In the genomic region with DNA sequence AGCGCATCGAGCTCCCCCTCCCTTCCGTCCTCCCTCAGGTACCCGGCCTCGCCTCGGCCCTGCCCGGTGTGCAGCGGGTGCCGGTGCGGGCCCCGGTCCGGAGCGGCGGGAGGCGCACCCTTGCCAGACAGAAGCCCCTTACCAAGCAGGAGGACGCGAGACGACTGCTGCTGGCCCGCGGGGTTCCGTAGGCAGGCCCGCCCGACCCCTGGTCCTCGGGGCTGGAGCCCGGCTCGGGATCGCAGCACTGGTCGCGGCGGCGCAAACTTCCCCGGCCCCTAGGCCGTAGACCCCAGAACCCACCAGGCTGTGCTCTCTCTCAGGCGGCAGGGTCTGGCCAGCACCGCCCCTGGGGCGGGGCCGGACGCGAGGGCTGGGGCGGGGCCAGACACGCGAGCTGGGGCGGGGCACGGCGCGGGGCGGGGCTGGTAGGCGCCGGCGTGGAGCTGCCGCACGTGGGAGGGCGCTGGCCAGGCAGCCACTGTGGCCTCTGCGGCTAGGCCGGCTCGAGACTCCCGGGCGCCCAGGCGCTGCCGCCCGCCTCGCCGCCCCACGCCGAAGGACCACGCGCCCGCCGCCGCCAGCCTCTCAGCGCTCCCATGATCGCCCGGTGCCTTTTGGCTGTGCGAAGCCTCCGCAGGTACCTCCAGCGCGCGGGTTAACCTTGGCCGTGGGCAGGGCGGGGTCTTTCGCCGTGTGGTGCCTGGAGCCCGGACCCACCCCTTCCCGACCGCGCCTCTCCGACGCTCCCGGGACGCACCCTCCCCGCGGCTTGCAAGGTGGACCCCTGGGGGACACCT, we compare ENCODE assay signal across 8 cellular contexts. TPM values are rescaled to one million over a fixed set of nuclear protein-coding genes. Genes with fewer than 3 reads are reported as not detected.
A peak's percentile ranks its signal among the peaks of the same experiment; 100 is the strongest.
DNase-seq lines count a peak whose midpoint lies in the region; ATAC-seq, FAIRE-seq and TF ChIP-seq lines count a peak whose summit lies in the region.

A gene (plus strand): TSS at position 431 of the 800 bp plus-strand sequence. CDS start 169 bp downstream, at position 600.
A gene with protein sequence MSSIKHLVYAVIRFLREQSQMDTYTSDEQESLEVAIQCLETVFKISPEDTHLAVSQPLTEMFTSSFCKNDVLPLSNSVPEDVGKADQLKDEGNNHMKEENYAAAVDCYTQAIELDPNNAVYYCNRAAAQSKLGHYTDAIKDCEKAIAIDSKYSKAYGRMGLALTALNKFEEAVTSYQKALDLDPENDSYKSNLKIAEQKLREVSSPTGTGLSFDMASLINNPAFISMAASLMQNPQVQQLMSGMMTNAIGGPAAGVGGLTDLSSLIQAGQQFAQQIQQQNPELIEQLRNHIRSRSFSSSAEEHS (minus strand): TSS at position 335 of the 800 bp plus-strand sequence. CDS start 1,302 bp downstream, outside the sequence.

- peak within 1 kb of the TSS; percentile 94 for H3K4me3 Mint-ChIP-seq in T-helper 1 cell treated with Interleukin-12 subunit alpha and Interleukin-12 subunit beta and Interleukin-4 antibody, amounts not matched to agents 30 μg/mL and 1 μg/mL, for 36 hours

- POLR2A ChIA-PET in HEK293T (lab: Yijun Ruan, JAX), result interaction anchor here (0.5 to 1.8 kb wide), 7 partner anchors 11 to 422 kb away, joined by 3 to 6 read pairs (median 4); a partner anchor contains a TSS

- H3K27me3 Mint-ChIP-seq in T-helper 1 cell treated with Interleukin-12 subunit alpha and Interleukin-12 subunit beta and Interleukin-4 antibody, amounts not matched to agents 30 μg/mL and 1 μg/mL, for 36 hours (ENCODE audit: low read depth), result no peaks in the 10 kb centered on the region

- FAIRE-seq in urothelium cell line (lab: Jason Lieb, UNC), result no peak

- H3K9me3 Mint-ChIP-seq in T-helper 1 cell treated with Interleukin-12 subunit alpha and Interleukin-12 subunit beta and Interleukin-4 antibody, amounts not matched to agents 30 μg/mL and 1 μg/mL, for 36 hours, result no peaks in the 10 kb centered on the region

- DNase-seq in GM12865 (ENCODE audit: low read depth), result peak; percentile 90
- peak; percentile 91 for DNase-seq in HEK293T (ENCODE audit: extremely low spot score)
- peak; percentile 85 for DNase-seq in NAMALWA (ENCODE audit: low spot score)
- DNase-seq in amygdala (lab: John Stamatoyannopoulos, UW), result peak in 55 of 56 donors; percentile 10 to 95 (median 79)
- DNase-seq in left ventricle myocardium superior, result peak; percentile 94
- peak; percentile 22 for DNase-seq in pulmonary artery endothelial cell (ENCODE audit: low read depth, low spot score)
- peak; percentile 95 for DNase-seq in urothelium cell line (ENCODE audit: low spot score)

- H3K27ac Mint-ChIP-seq in T-helper 1 cell treated with Interleukin-12 subunit alpha and Interleukin-12 subunit beta and Interleukin-4 antibody, amounts not matched to agents 30 μg/mL and 1 μg/mL, for 36 hours, result peak within 1 kb of the TSS; percentile 94

- intact Hi-C loops in left ventricle myocardium superior (cut with micrococcal nuclease), result no loop called here

- peaks cover 31% of the 10 kb centered on the region for H3K4me1 Mint-ChIP-seq in T-helper 1 cell treated with Interleukin-12 subunit alpha and Interleukin-12 subunit beta and Interleukin-4 antibody, amounts not matched to agents 30 μg/mL and 1 μg/mL, for 36 hours (ENCODE audit: low read depth)

- ATAC-seq in left ventricle myocardium superior, result peak; percentile 98

- TF ChIP-seq CTCF in GM12865 (IDR thresholded peaks at IDR 0.05; ENCODE audit: insufficient read depth, low read depth, low read length, missing control alignments), result no peak

- CTCF ChIA-PET in HEK293T (lab: Yijun Ruan, JAX), result interaction anchor here (0.7 kb wide), 1 partner anchor 11 kb away, joined by 3 read pairs; no protein-coding TSS in a partner anchor

- H3K36me3 Mint-ChIP-seq in T-helper 1 cell treated with Interleukin-12 subunit alpha and Interleukin-12 subunit beta and Interleukin-4 antibody, amounts not matched to agents 30 μg/mL and 1 μg/mL, for 36 hours (ENCODE audit: low read depth), result peaks cover 6% of the 10 kb centered on the region

- peak within 1 kb of the TSS; percentile 89 for H3K4me3 ChIP-seq in GM12865 (ENCODE audit: low read depth, low read length)

TF ChIP-seq in HEK293T, 16 proteins besides CTCF, POLR2A, EP300 and RAD21:
- TF ChIP-seq L3MBTL2 (conservative IDR thresholded peaks at IDR 0.05) (peak; percentile 24; the same call in 1 of the 2 replicates), ELF4 (IDR thresholded peaks at IDR 0.05) (no peak), ZNF384 (IDR thresholded peaks at IDR 0.05) (no peak)
- TF ChIP-seq, protein P1, sequence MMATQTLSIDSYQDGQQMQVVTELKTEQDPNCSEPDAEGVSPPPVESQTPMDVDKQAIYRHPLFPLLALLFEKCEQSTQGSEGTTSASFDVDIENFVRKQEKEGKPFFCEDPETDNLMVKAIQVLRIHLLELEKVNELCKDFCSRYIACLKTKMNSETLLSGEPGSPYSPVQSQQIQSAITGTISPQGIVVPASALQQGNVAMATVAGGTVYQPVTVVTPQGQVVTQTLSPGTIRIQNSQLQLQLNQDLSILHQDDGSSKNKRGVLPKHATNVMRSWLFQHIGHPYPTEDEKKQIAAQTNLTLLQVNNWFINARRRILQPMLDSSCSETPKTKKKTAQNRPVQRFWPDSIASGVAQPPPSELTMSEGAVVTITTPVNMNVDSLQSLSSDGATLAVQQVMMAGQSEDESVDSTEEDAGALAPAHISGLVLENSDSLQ (IDR thresholded peaks at IDR 0.05), result no peak
TF ChIP-seq in HEK293T: peak in this region for 1.

RNA-seq across cellular contexts. Expression of the first gene that starts in this region (rescaled TPM):
- 14.1 TPM for total RNA-seq in left ventricle myocardium superior
- 46.0 and 73.0 TPM in 2 replicates for total RNA-seq in pulmonary artery endothelial cell

RNA-seq across cellular contexts. Expression of the second gene that starts in this region (rescaled TPM):
- total RNA-seq in left ventricle myocardium superior (4.6 TPM), pulmonary artery endothelial cell (11.8 and 17.1 TPM in 2 replicates)

Comparison
In these comparisons a context has a peak if more than half of its experiments do, and no peak if none do; other contexts are left out.
1. Peak in every context shown above with its lines: DNase-seq, ATAC-seq and H3K4me3 ChIP-seq.
2. DNase-seq: peak in every context shown above with its lines; median percentile 95 in urothelium cell line; 94 in left ventricle myocardium superior; 91 in HEK293T; 90 in GM12865; 85 in NAMALWA; 79 in amygdala; 22 in pulmonary artery endothelial cell.